Comparison of ENCODE assay signal across 9 cellular contexts in the genomic region with DNA sequence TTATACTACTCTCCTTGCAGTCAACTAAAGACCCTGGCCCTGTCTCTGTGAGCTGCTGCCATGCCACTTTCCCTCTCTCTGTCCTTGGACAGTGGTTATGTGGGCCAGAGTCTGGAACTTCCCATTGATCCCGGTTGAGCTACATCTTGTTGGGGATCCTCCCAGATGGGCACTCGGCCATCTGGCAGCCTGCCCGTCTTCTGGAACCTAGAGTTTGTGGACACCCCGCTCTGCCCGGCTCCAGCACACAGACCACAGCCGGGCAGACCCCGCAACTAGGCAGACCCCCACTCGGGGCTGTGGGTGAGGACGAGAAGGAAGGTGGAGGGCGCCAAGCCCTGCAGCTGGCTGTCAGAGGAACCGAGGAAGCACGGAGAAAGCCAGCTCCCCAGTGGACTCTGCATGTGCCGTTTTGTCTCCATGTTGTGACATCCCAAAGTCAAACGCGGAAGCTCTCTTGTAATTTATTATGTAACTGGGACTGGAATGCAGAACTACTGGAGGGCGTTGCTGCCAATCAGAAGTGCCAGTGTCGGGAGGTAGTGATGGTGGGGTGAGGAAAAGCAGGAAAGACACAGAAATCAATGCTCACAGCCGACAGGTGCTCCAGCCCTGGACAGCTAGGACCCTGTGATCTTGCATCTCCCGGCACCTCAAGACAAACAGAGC.
A peak's percentile ranks its signal among the peaks of the same experiment; 100 is the strongest.
DNase-seq lines count a peak whose midpoint lies in the region; ATAC-seq and TF ChIP-seq lines count a peak whose summit lies in the region.
"Had no signal": no experiment of that assay in that cellular context is flagged by ENCODE, and none has a peak within 500 bp of the region (broad histone marks: within the 10 kb centered on the region; RNA-seq: fewer than 3 reads in every experiment).

No MANE protein-coding gene starts in this region.

- H3K27ac ChIP-seq in temporal lobe (ENCODE audit: low read depth, low read length) = peak overlapping the region; percentile 85

- in situ Hi-C loops in GM13977 (cut with MboI; ENCODE audit: low pct_unique_long_range_greater_than_20kb, low sequenced_read_pairs, unreplicated experiment) = no loop called here

- no peaks in the 10 kb centered on the region for H3K36me3 Mint-ChIP-seq in activated CD8-positive, alpha-beta T cell treated with anti-CD3 and anti-CD28 coated beads, Interleukin-2, amount 10 ng/mL, durations not matched to agents 7 days and 5 days (ENCODE audit: low read depth)

- H3K4me1 Mint-ChIP-seq in activated CD8-positive, alpha-beta T cell treated with anti-CD3 and anti-CD28 coated beads, Interleukin-2, amount 10 ng/mL, durations not matched to agents 7 days and 5 days (ENCODE audit: low read depth) = no peaks in the 10 kb centered on the region

- H3K27me3 Mint-ChIP-seq in activated CD8-positive, alpha-beta T cell treated with anti-CD3 and anti-CD28 coated beads, Interleukin-2, amount 10 ng/mL, durations not matched to agents 7 days and 5 days (ENCODE audit: low read depth) = peaks cover 2% of the 10 kb centered on the region

- H3K9me3 Mint-ChIP-seq in activated CD8-positive, alpha-beta T cell treated with anti-CD3 and anti-CD28 coated beads, Interleukin-2, amount 10 ng/mL, durations not matched to agents 7 days and 5 days (ENCODE audit: insufficient read depth) = no peaks in the 10 kb centered on the region

- no peak overlapping the region for H3K4me3 Mint-ChIP-seq in activated CD8-positive, alpha-beta T cell treated with anti-CD3 and anti-CD28 coated beads, Interleukin-2, amount 10 ng/mL, durations not matched to agents 7 days and 5 days

- no peak overlapping the region for H3K27ac Mint-ChIP-seq in activated CD8-positive, alpha-beta T cell treated with anti-CD3 and anti-CD28 coated beads, Interleukin-2, amount 10 ng/mL, durations not matched to agents 7 days and 5 days

- POLR2A ChIA-PET in activated CD8-positive, alpha-beta T cell treated with anti-CD3 and anti-CD28 coated beads, Interleukin-2, amount 10 ng/mL, durations not matched to agents 7 days and 5 days (lab: Charles Lee) = no interaction called here

- ATAC-seq in left lobe of liver = peak; percentile 29
- ATAC-seq in activated CD8-positive, alpha-beta T cell treated with anti-CD3 and anti-CD28 coated beads, Interleukin-2, amount 10 ng/mL, durations not matched to agents 7 days and 5 days = no peak

- no peak for TF ChIP-seq CTCF in GM13977 (IDR thresholded peaks at IDR 0.05; ENCODE audit: extremely low read depth, insufficient read depth, missing control alignments)

- CTCF ChIA-PET in activated CD8-positive, alpha-beta T cell treated with anti-CD3 and anti-CD28 coated beads, Interleukin-2, amount 10 ng/mL, durations not matched to agents 7 days and 5 days (lab: Charles Lee) = no interaction called here

- DNase-seq in NCI-H1105 (lab: John Stamatoyannopoulos, UW) = peak; percentile 75
- peak; percentile 22 for DNase-seq in SW480 (ENCODE audit: low spot score)
- DNase-seq in left lobe of liver (ENCODE audit: low spot score) = peak; percentile 56
- DNase-seq in activated CD8-positive, alpha-beta T cell treated with anti-CD3 and anti-CD28 coated beads, Interleukin-2, amount 10 ng/mL, durations not matched to agents 7 days and 5 days = no peak
- DNase-seq in GM13977 (ENCODE audit: low spot score) = no peak
- DNase-seq in NK-92 (lab: John Stamatoyannopoulos, UW; ENCODE audit: unreplicated experiment) = no peak
- DNase-seq in HK-2 (ENCODE audit: unreplicated experiment) = no peak
- DNase-seq: amniotic stem cell had no signal

Comparison
In these comparisons a context has a peak if more than half of its experiments do, and no peak if none do; other contexts are left out.
1. DNase-seq: peak in NCI-H1105 (single experiment), SW480 (single experiment) and left lobe of liver (single experiment); none in activated CD8-positive, alpha-beta T cell treated with anti-CD3 and anti-CD28 coated beads, Interleukin-2, amount 10 ng/mL, durations not matched to agents 7 days and 5 days (single experiment), GM13977 (single experiment), NK-92 (single experiment) and HK-2 (single experiment).